1 cellular context compared by ENCODE assay signal in genomic region chr10:30782543-30783461, GRCh38.
TF ChIP-seq lines count a peak whose summit lies in the region.

No MANE protein-coding gene starts in this region.

TF ChIP-seq in WTC11, 78 proteins besides CTCF, POLR2A, EP300 and RAD21 (continued from another document):
- TF ChIP-seq ATF2 (CRISPR knock-in tag; IDR thresholded peaks at IDR 0.05; ENCODE audit: borderline replicate concordance, low read depth), result no peak
- no peak for TF ChIP-seq ZNF416 (CRISPR knock-in tag; IDR thresholded peaks at IDR 0.05)
- no peak for TF ChIP-seq ZBTB43 (CRISPR knock-in tag; IDR thresholded peaks at IDR 0.05)
- no peak for TF ChIP-seq NR2C2 (CRISPR knock-in tag; IDR thresholded peaks at IDR 0.05)
- no peak for TF ChIP-seq TP53 (CRISPR knock-in tag; IDR thresholded peaks at IDR 0.05)
- TF ChIP-seq CREB1 (CRISPR knock-in tag; IDR thresholded peaks at IDR 0.05), result no peak
- TF ChIP-seq NFATC4 (CRISPR knock-in tag; IDR thresholded peaks at IDR 0.05), result no peak
- no peak for TF ChIP-seq ZNF232 (CRISPR knock-in tag; IDR thresholded peaks at IDR 0.05)
- TF ChIP-seq E2F1 (CRISPR knock-in tag; IDR thresholded peaks at IDR 0.05), result no peak
